Comparison of ENCODE assay signal across 8 cellular contexts in genomic region chr19:4914736-4915501, GRCh38.
DNase-seq lines count a peak whose midpoint lies in the region; ATAC-seq lines count a peak whose summit lies in the region.

No MANE protein-coding gene starts in this region.

- no peaks in the 10 kb centered on the region for H3K4me1 ChIP-seq in rectal smooth muscle tissue (ENCODE audit: control insufficient read depth, insufficient read depth, low read length)

- H3K27me3 ChIP-seq in rectal smooth muscle tissue (ENCODE audit: control insufficient read depth, insufficient read depth, low read length) = no peaks in the 10 kb centered on the region

- no peaks in the 10 kb centered on the region for H3K36me3 ChIP-seq in rectal smooth muscle tissue (ENCODE audit: control insufficient read depth, insufficient read depth, low read length)

- peak overlapping the region; percentile 42 for H3K4me3 ChIP-seq in rectal smooth muscle tissue (ENCODE audit: low read length)

- H3K9ac ChIP-seq in rectal smooth muscle tissue (ENCODE audit: low read length) = no peak overlapping the region

- DNase-seq in 8988T = peak; percentile 71
- peak in 61 of 76 experiments; percentile 9 to 75 (median 55) for DNase-seq in HUDEP-2 (lab: John Stamatoyannopoulos, UW; ENCODE audit: unreplicated experiment in 76 of 76)
- DNase-seq in activated CD4-positive, alpha-beta T cell treated with anti-CD3 and anti-CD28 coated beads, Interleukin-2, amount 50 U/mL, for 4 hours = peak; percentile 70 to 73
- DNase-seq in effector CD8-positive, alpha-beta T cell (lab: John Stamatoyannopoulos, UW) = peak; percentile 56
- no peak for DNase-seq in NCI-H526 (lab: John Stamatoyannopoulos, UW)
- DNase-seq in NCI-H748 (lab: John Stamatoyannopoulos, UW; ENCODE audit: unreplicated experiment) = no peak

- ATAC-seq in GM19035 (IDR thresholded peaks at IDR 0.05; ENCODE audit: unreplicated experiment) = no peak

- H3K27ac ChIP-seq in rectal smooth muscle tissue (ENCODE audit: low read depth, low read length) = no peak overlapping the region

Comparison
In these comparisons a context has a peak if more than half of its experiments do, and no peak if none do; other contexts are left out.
1. DNase-seq: peak in 8988T (single experiment), HUDEP-2 (61 of 76), activated CD4-positive, alpha-beta T cell treated with anti-CD3 and anti-CD28 coated beads, Interleukin-2, amount 50 U/mL, for 4 hours (2 of 2) and effector CD8-positive, alpha-beta T cell (single experiment); none in NCI-H526 (0 of 2) and NCI-H748 (single experiment).